In the genomic region with DNA sequence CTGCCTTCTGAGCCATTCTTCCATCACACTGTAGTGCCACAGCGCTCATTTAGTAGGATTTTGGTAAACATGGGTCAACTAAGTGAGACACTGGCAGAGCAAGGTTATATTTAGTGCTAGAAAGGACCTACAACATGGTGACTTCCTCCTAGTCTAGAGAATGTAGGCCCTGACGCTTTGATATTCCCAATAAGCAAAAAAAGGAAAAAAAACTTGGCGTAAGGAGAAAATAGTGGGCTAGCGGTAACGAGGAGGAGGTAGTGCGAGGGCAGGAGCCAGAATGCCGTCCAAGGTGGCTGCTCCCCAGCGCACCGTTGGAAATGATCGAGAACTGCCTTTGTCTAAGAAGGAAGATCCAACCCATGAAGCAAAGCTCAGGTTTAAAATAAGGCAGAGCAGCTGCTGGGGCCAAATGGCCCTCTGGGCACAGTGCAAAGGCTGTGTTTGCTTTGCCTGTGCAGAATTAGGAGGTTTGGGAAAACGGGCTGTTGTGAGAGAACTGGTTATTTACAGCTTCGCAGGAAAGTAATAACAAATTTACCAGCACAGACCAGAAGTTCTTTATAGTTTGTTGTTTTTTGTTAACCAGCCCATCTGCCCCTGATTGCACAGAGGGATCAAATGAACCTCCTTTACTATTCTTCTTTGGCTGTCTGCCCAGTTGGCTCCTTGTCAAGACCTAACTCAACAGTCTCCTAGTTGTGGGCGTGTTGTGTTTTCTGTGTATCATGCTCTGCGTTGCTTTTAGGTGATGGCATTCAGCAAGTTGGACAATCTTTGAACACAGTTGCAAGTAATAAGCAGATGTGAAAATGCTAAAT, we compare ENCODE assay signal across 8 cellular contexts.
DNase-seq lines count a peak whose midpoint lies in the region; ATAC-seq, FAIRE-seq and TF ChIP-seq lines count a peak whose summit lies in the region.

No MANE protein-coding gene starts in this region.

- DNase-seq in AG09319 (ENCODE audit: extremely low read depth, low read depth), result peak; percentile 94
- DNase-seq in NCI-H1048 (lab: John Stamatoyannopoulos, UW), result peak; percentile 28
- peak; percentile 87 to 92 for DNase-seq in SJSA1 (ENCODE audit: low read depth in 1 of 2, low spot score in 2 of 2)
- DNase-seq in left cardiac atrium, result peak; percentile 58
- DNase-seq in urothelium cell line (ENCODE audit: low spot score), result peak; percentile 75
- DNase-seq in Kasumi-1 (lab: John Stamatoyannopoulos, UW), result no peak
- no peak for DNase-seq in T-helper 9 cell

- peaks cover 13% of the 10 kb centered on the region for H3K4me1 ChIP-seq in SJSA1 (replicated peaks)

- H3K36me3 ChIP-seq in SJSA1, result peaks cover 37% of the 10 kb centered on the region

- intact Hi-C loops in left cardiac atrium (cut with DNase I), result loop anchor here in 1 of 2 donors (10.0 kb wide), 1 partner anchor 122 kb away; no protein-coding TSS in a partner anchor

- no peak overlapping the region for H3K27ac ChIP-seq in SJSA1

- H3K9me3 ChIP-seq in SJSA1 (replicated peaks), result no peaks in the 10 kb centered on the region

- FAIRE-seq in urothelium cell line (lab: Jason Lieb, UNC), result no peak

- ATAC-seq in left cardiac atrium (peak in 1 of 2 donors; percentile 58), HG03442 (IDR thresholded peaks at IDR 0.05; ENCODE audit: unreplicated experiment) (no peak)

- H3K4me3 ChIP-seq in SJSA1, result no peak overlapping the region

- H3K27me3 ChIP-seq in SJSA1 (replicated peaks), result no peaks in the 10 kb centered on the region

- no peak for TF ChIP-seq CTCF in AG09319 (IDR thresholded peaks at IDR 0.05; ENCODE audit: low read depth, low read length)

Comparison
In these comparisons a context has a peak if more than half of its experiments do, and no peak if none do; other contexts are left out.
1. DNase-seq: peak in AG09319 (single experiment), NCI-H1048 (single experiment), SJSA1 (2 of 2), left cardiac atrium (single experiment) and urothelium cell line (single experiment); none in Kasumi-1 (0 of 2) and T-helper 9 cell (single experiment).